Comparison of ENCODE assay signal across 8 cellular contexts in the genomic region with DNA sequence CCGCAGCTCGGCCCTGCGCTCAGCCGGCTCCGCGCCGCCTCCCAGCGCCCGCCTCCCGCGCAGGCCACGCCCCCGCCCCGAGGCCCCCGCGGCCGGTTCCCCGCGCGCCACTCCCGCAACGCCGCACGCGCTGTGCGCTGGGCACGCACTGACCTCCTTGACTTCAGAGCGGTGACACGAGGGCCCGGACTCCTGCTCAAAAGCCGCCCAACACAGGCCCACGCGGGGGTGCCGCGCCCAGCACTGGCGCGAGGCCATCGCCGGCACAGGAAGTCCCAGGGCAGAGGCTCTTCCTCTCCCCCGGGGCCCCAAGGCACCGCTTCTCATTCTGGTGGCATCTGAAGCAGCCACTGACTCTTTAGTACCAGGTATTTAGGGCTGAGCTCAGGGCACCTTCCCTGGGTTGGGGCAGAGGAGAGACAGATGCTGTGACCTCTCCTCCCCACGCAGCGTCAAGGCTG. TPM values are rescaled to one million over a fixed set of nuclear protein-coding genes. Genes with fewer than 3 reads are reported as not detected.
DNase-seq lines count a peak whose midpoint lies in the region; ATAC-seq and TF ChIP-seq lines count a peak whose summit lies in the region.

No MANE protein-coding gene starts in this region.

- H3K9me3 ChIP-seq in SJSA1 (replicated peaks) (no peaks in the 10 kb centered on the region), heart left ventricle (no peaks in the 10 kb centered on the region)

- H3K27ac Mint-ChIP-seq in activated naive CD8-positive, alpha-beta T cell = peak overlapping the region; percentile 89
- no peak overlapping the region for H3K27ac Mint-ChIP-seq in progenitor cell of endocrine pancreas

- no peaks in the 10 kb centered on the region for H3K36me3 Mint-ChIP-seq in activated naive CD8-positive, alpha-beta T cell
- H3K36me3 Mint-ChIP-seq in progenitor cell of endocrine pancreas (ENCODE audit: insufficient read depth) = no peaks in the 10 kb centered on the region

- intact Hi-C loops in heart left ventricle (cut with DNase I) = loop anchor here in 7 of 10 donors (2.0 kb wide), 2 partner anchors 13 to 33 kb away; a partner anchor contains a TSS

- H3K9me3 Mint-ChIP-seq in activated naive CD8-positive, alpha-beta T cell (ENCODE audit: low read depth) = no peaks in the 10 kb centered on the region
- H3K9me3 Mint-ChIP-seq in progenitor cell of endocrine pancreas (ENCODE audit: low read depth) = no peaks in the 10 kb centered on the region

- in situ Hi-C loops in GM18951 (cut with MboI; ENCODE audit: low sequenced_read_pairs, unreplicated experiment) = no loop called here

- TF ChIP-seq CTCF in heart left ventricle (IDR thresholded peaks at IDR 0.05) = peak in 1 of 12 donors; percentile 8
- TF ChIP-seq CTCF in progenitor cell of endocrine pancreas (IDR thresholded peaks at IDR 0.05; ENCODE audit: unreplicated experiment) = no peak

- ATAC-seq in HG03354 (IDR thresholded peaks at IDR 0.05; ENCODE audit: poor library complexity, severe bottlenecking, unreplicated experiment) (peak; percentile 53), heart left ventricle (peak in 3 of 4 donors; percentile 12 to 34 (median 22))

- H3K4me3 Mint-ChIP-seq in activated naive CD8-positive, alpha-beta T cell = peak overlapping the region; percentile 81
- peak overlapping the region; percentile 71 for H3K4me3 Mint-ChIP-seq in progenitor cell of endocrine pancreas (ENCODE audit: low read depth)

- H3K27me3 ChIP-seq in SJSA1 (replicated peaks) (no peaks in the 10 kb centered on the region), heart left ventricle (no peaks in the 10 kb centered on the region)

- H3K36me3 ChIP-seq in SJSA1 (no peaks in the 10 kb centered on the region), heart left ventricle (no peaks in the 10 kb centered on the region)

- H3K27me3 Mint-ChIP-seq in activated naive CD8-positive, alpha-beta T cell = no peaks in the 10 kb centered on the region
- no peaks in the 10 kb centered on the region for H3K27me3 Mint-ChIP-seq in progenitor cell of endocrine pancreas

- DNase-seq in AG08395 (ENCODE audit: low spot score) = peak; percentile 40
- DNase-seq in SJSA1 (ENCODE audit: low read depth in 1 of 2, low spot score in 2 of 2) = peak in 1 of 2 experiments; percentile 40
- DNase-seq in heart left ventricle = peak; percentile 60 to 88 (median 77)
- DNase-seq in progenitor cell of endocrine pancreas (ENCODE audit: low spot score, unreplicated experiment) = no peak
- DNase-seq in COLO829 (ENCODE audit: low spot score) = no peak

- H3K4me3 ChIP-seq in SJSA1 (peak overlapping the region; percentile 49), heart left ventricle (peak overlapping the region; percentile 47 to 81 (median 68))

- H3K4me1 ChIP-seq in SJSA1 (replicated peaks) = peaks cover 27% of the 10 kb centered on the region
- peaks cover 7 to 76% (median 53%) of the 10 kb centered on the region in 12 donors for H3K4me1 ChIP-seq in heart left ventricle

- H3K4me1 Mint-ChIP-seq in activated naive CD8-positive, alpha-beta T cell (ENCODE audit: low read depth) = peaks cover 50% of the 10 kb centered on the region
- H3K4me1 Mint-ChIP-seq in progenitor cell of endocrine pancreas (ENCODE audit: low read depth) = peaks cover 19% of the 10 kb centered on the region

- TF ChIP-seq POLR2A in GM18951 (IDR thresholded peaks at IDR 0.05; ENCODE audit: extremely low read depth, insufficient read depth, insufficient read length) (peak; percentile 65), heart left ventricle (IDR thresholded peaks at IDR 0.05) (no peak)

- WGBS in heart left ventricle, 4 donors = 0% methylated on average over 2 to 43 of the region's 43 CpGs

- peak overlapping the region; percentile 20; the same call in 1 of the 2 replicates for H3K27ac ChIP-seq in SJSA1
- H3K27ac ChIP-seq in heart left ventricle = peak overlapping the region; percentile 74 to 96 (median 92)

RNA-seq across cellular contexts. Expression of a gene that starts 12.4 kb away (rescaled TPM):
- 1.8 and 2.2 TPM in 2 replicates for total RNA-seq in SJSA1 (2014; rRNA removed; shearing (Covaris generic))
- total RNA-seq in heart left ventricle (10 to 100 TPM; 13.5 to 59.7 (median 28.7) TPM), progenitor cell of endocrine pancreas (57.3 and 73.6 TPM in 2 replicates)
- polyA plus RNA-seq in heart left ventricle = 10 to 100 TPM; 27.2 to 31.5 TPM

Comparison
In these comparisons a context has a peak if more than half of its experiments do, and no peak if none do; other contexts are left out.
1. DNase-seq: peak in AG08395 (single experiment) and heart left ventricle (5 of 5); none in progenitor cell of endocrine pancreas (single experiment) and COLO829 (single experiment).